Comparison of ENCODE assay signal across 22 cellular contexts in the genomic region with DNA sequence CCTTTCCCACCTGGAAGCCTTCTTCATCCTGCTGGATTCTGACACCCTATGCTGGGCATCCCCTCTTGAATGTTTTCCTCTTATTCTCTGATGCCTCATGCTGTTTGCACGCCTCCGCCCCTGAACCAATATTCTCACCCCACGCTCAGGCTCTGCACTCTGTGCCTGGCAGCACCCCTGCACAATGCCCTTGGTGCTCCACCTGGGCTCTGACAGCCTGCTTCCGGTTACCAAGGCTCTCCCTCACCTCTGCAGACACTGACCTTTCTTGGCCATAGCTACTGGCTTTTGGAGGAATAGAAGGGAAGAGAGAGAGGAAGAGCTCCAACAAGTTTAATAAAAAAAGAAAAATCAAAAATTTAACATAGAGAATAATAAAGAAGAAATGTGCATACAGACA.
"Had no signal": no experiment of that assay in that cellular context is flagged by ENCODE, and none has a peak within 500 bp of the region (broad histone marks: within the 10 kb centered on the region; RNA-seq: fewer than 3 reads in every experiment).

No MANE protein-coding gene starts in this region.

- H3K27me3 ChIP-seq: foreskin keratinocyte, neural progenitor cell, ovary, uterus had no signal

- H3K36me3 ChIP-seq: left ventricle myocardium inferior, lower lobe of right lung, neural progenitor cell, ovary, uterus had no signal

- H3K4me2 ChIP-seq: neural progenitor cell had no signal

- ATAC-seq: effector memory CD8-positive, alpha-beta T cell; left cardiac atrium; natural killer cell treated with Interleukin-12 subunit alpha and Interleukin-12 subunit beta and Interleukin-15 and Interleukin-18, amount 100 ng/mL, for 72 hours; right cardiac atrium had no signal

- H3K27ac ChIP-seq: foreskin keratinocyte, left ventricle myocardium inferior, lower lobe of right lung, neural progenitor cell, ovary, uterus had no signal

- H3K27ac Mint-ChIP-seq: dendritic cell treated with granulocyte-macrophage colony-stimulating factor and Interleukin-4, amounts not matched to agents 40 ng/mL and 50 ng/mL, for 4 days; effector memory CD8-positive, alpha-beta T cell; immature natural killer cell; memory B cell; natural killer cell treated with Interleukin-12 subunit alpha and Interleukin-12 subunit beta and Interleukin-15 and Interleukin-18, amount 100 ng/mL, for 72 hours; neural progenitor cell; progenitor cell of endocrine pancreas; type B pancreatic cell had no signal

- H3K27me3 Mint-ChIP-seq: type B pancreatic cell had no signal

- H3K9me3 ChIP-seq: left ventricle myocardium inferior, lower lobe of right lung, ovary, uterus had no signal

- H3K4me1 Mint-ChIP-seq: memory B cell had no signal

- DNase-seq: effector memory CD8-positive, alpha-beta T cell; erythroblast; immature natural killer cell; kidney; left cardiac atrium; left ventricle myocardium inferior; lower lobe of right lung; midbrain; nucleus accumbens; ovary; right cardiac atrium; small intestine; stimulated activated CD4-positive, alpha-beta T cell treated with anti-CD3 and anti-CD28 coated beads, Interleukin-2, amount 100 ng/mL, for 48 hours; stimulated activated naive CD4-positive, alpha-beta T cell treated with Interleukin-2 at 50 U/mL for 16 hours; uterus had no signal

- H3K36me3 Mint-ChIP-seq: memory B cell; natural killer cell treated with Interleukin-12 subunit alpha and Interleukin-12 subunit beta and Interleukin-15 and Interleukin-18, amount 100 ng/mL, for 72 hours; neural progenitor cell; type B pancreatic cell had no signal

- H3K4me1 ChIP-seq: lower lobe of right lung, uterus had no signal

- H3K9ac ChIP-seq: neural progenitor cell had no signal

- H2AFZ ChIP-seq: neural progenitor cell had no signal

- H3K9me3 Mint-ChIP-seq: dendritic cell treated with granulocyte-macrophage colony-stimulating factor and Interleukin-4, amounts not matched to agents 40 ng/mL and 50 ng/mL, for 4 days; effector memory CD8-positive, alpha-beta T cell; natural killer cell treated with Interleukin-12 subunit alpha and Interleukin-12 subunit beta and Interleukin-15 and Interleukin-18, amount 100 ng/mL, for 72 hours had no signal

- H3K4me3 ChIP-seq: left ventricle myocardium inferior, lower lobe of right lung, neural progenitor cell, ovary, uterus had no signal

- H3K4me3 Mint-ChIP-seq: dendritic cell treated with granulocyte-macrophage colony-stimulating factor and Interleukin-4, amounts not matched to agents 40 ng/mL and 50 ng/mL, for 4 days; effector memory CD8-positive, alpha-beta T cell; immature natural killer cell; memory B cell; natural killer cell treated with Interleukin-12 subunit alpha and Interleukin-12 subunit beta and Interleukin-15 and Interleukin-18, amount 100 ng/mL, for 72 hours; neural progenitor cell; type B pancreatic cell had no signal
